Comparison of ENCODE assay signal across 8 cellular contexts in genomic region chr22:31211504-31211861, GRCh38. TPM values are rescaled to one million over a fixed set of nuclear protein-coding genes. Genes with fewer than 3 reads are reported as not detected.
A peak's percentile ranks its signal among the peaks of the same experiment; 100 is the strongest.
DNase-seq lines count a peak whose midpoint lies in the region; ATAC-seq and TF ChIP-seq lines count a peak whose summit lies in the region.

No MANE protein-coding gene starts in this region.

- H3K4me1 ChIP-seq in left lung (peaks cover 10 to 82% of the 10 kb centered on the region in 2 donors), suprapubic skin (peaks cover 54% of the 10 kb centered on the region)

- H3K4me1 Mint-ChIP-seq in T-helper 2 cell treated with Interferon-gamma antibody and Interleukin-4, amounts not matched to agents 5 μg/mL and 100 μg/mL, for 36 hours (ENCODE audit: low read depth), result peaks cover 40% of the 10 kb centered on the region

- peak overlapping the region; percentile 83 to 84 for H3K4me3 ChIP-seq in left lung
- peak overlapping the region; percentile 89 for H3K4me3 ChIP-seq in suprapubic skin

- H3K36me3 Mint-ChIP-seq in T-helper 2 cell treated with Interferon-gamma antibody and Interleukin-4, amounts not matched to agents 5 μg/mL and 100 μg/mL, for 36 hours (ENCODE audit: low read depth), result peaks cover 8% of the 10 kb centered on the region
- H3K36me3 Mint-ChIP-seq in activated naive CD4-positive, alpha-beta T cell treated with anti-CD3 and anti-CD28 coated beads, Interleukin-2, amount 50 U/mL, for 72 hours, result no peaks in the 10 kb centered on the region

- H3K27me3 ChIP-seq in left lung (no peaks in the 10 kb centered on the region), suprapubic skin (no peaks in the 10 kb centered on the region)

- no peaks in the 10 kb centered on the region for H3K9me3 Mint-ChIP-seq in T-helper 2 cell treated with Interferon-gamma antibody and Interleukin-4, amounts not matched to agents 5 μg/mL and 100 μg/mL, for 36 hours
- no peaks in the 10 kb centered on the region for H3K9me3 Mint-ChIP-seq in activated naive CD4-positive, alpha-beta T cell treated with anti-CD3 and anti-CD28 coated beads, Interleukin-2, amount 50 U/mL, for 72 hours

- H3K4me3 Mint-ChIP-seq in T-helper 2 cell treated with Interferon-gamma antibody and Interleukin-4, amounts not matched to agents 5 μg/mL and 100 μg/mL, for 36 hours, result peak overlapping the region; percentile 90

- no peaks in the 10 kb centered on the region for H3K27me3 Mint-ChIP-seq in T-helper 2 cell treated with Interferon-gamma antibody and Interleukin-4, amounts not matched to agents 5 μg/mL and 100 μg/mL, for 36 hours (ENCODE audit: low read depth)

- intact Hi-C loops in left lung (cut with DNase I), result no loop called here

- H3K27ac Mint-ChIP-seq in T-helper 2 cell treated with Interferon-gamma antibody and Interleukin-4, amounts not matched to agents 5 μg/mL and 100 μg/mL, for 36 hours, result peak overlapping the region; percentile 90
- H3K27ac Mint-ChIP-seq in activated naive CD4-positive, alpha-beta T cell treated with anti-CD3 and anti-CD28 coated beads, Interleukin-2, amount 50 U/mL, for 72 hours, result peak overlapping the region; percentile 81 to 96

- no peak for ATAC-seq in activated naive CD4-positive, alpha-beta T cell treated with anti-CD3 and anti-CD28 coated beads, Interleukin-2, amount 50 U/mL, for 72 hours
- no peak for ATAC-seq in left lung
- ATAC-seq in GM21737 (IDR thresholded peaks at IDR 0.05; ENCODE audit: unreplicated experiment), result no peak

- TF ChIP-seq POLR2A in suprapubic skin (IDR thresholded peaks at IDR 0.05), result no peak

- TF ChIP-seq CTCF in left lung (IDR thresholded peaks at IDR 0.05) (no peak), suprapubic skin (IDR thresholded peaks at IDR 0.05) (no peak)

- H3K9me3 ChIP-seq in left lung (no peaks in the 10 kb centered on the region), suprapubic skin (no peaks in the 10 kb centered on the region)

- DNase-seq in T-helper 2 cell treated with Interferon-gamma antibody and Interleukin-4, amounts not matched to agents 5 μg/mL and 100 μg/mL, for 36 hours (ENCODE audit: low spot score), result no peak
- DNase-seq in T-helper 2 cell, result no peak
- DNase-seq in activated naive CD4-positive, alpha-beta T cell treated with anti-CD3 and anti-CD28 coated beads, Interleukin-2, amount 50 U/mL, for 72 hours (ENCODE audit: low spot score in 2 of 2), result no peak
- DNase-seq in left lung, result no peak
- no peak for DNase-seq in suprapubic skin (ENCODE audit: low spot score in 2 of 2)
- DNase-seq in NCI-H524 treated with DMSO at 0.1 percent for 48 hours (lab: John Stamatoyannopoulos, UW), result no peak
- DNase-seq in NCI-H187 treated with DMSO at 0.1 percent for 48 hours (lab: John Stamatoyannopoulos, UW), result no peak

- WGBS in suprapubic skin, result 72% methylated on average over 7 of the region's 7 CpGs

- no peak for TF ChIP-seq EP300 in suprapubic skin (IDR thresholded peaks at IDR 0.05)

- H3K27ac ChIP-seq in left lung (peak overlapping the region; percentile 75 to 79), suprapubic skin (peak overlapping the region; percentile 64)

- H3K36me3 ChIP-seq in left lung (no peaks in the 10 kb centered on the region), suprapubic skin (peaks cover 3% of the 10 kb centered on the region)

RNA-seq across cellular contexts. Expression of gene LIMK2, which starts 0.6 kb away (rescaled TPM):
- total RNA-seq in activated naive CD4-positive, alpha-beta T cell treated with anti-CD3 and anti-CD28 coated beads, Interleukin-2, amount 50 U/mL, for 72 hours, result 10 to 100 TPM; 46.8 to 66.2 TPM
- 10 to 100 TPM; 68.7 to 87.6 TPM for total RNA-seq in left lung
- total RNA-seq in suprapubic skin, result 100 to 1,000 TPM; 103 to 229 (median 188) TPM

RNA-seq across cellular contexts. Expression of gene RNF185, which starts 51.5 kb away (rescaled TPM):
- total RNA-seq in activated naive CD4-positive, alpha-beta T cell treated with anti-CD3 and anti-CD28 coated beads, Interleukin-2, amount 50 U/mL, for 72 hours, result 10 to 100 TPM; 14.5 to 23.9 TPM
- total RNA-seq in left lung, result 10 to 100 TPM; 28.2 to 34.3 TPM
- 10 to 100 TPM; 36.0 to 41.9 (median 38.9) TPM for total RNA-seq in suprapubic skin
